Comparison of ENCODE assay signal across 8 cellular contexts in genomic region chr18:79988925-79989361, GRCh38. TPM values are rescaled to one million over a fixed set of nuclear protein-coding genes. Genes with fewer than 3 reads are reported as not detected.
A peak's percentile ranks its signal among the peaks of the same experiment; 100 is the strongest.
DNase-seq lines count a peak whose midpoint lies in the region; ATAC-seq, FAIRE-seq and TF ChIP-seq lines count a peak whose summit lies in the region.

No MANE protein-coding gene starts in this region.

- H3K27me3 ChIP-seq in KMS-11 (ENCODE audit: insufficient read depth, low read depth) = no peaks in the 10 kb centered on the region
- H3K27me3 ChIP-seq in GM12878 (replicated peaks in 1 of 2; ENCODE audit: control insufficient read depth in 2 of 2, insufficient read depth in 2 of 2, low read length in 1 of 2) = no peaks in the 10 kb centered on the region
- no peaks in the 10 kb centered on the region for H3K27me3 ChIP-seq in kidney epithelial cell (ENCODE audit: control insufficient read depth, insufficient read depth, low read length)
- no peaks in the 10 kb centered on the region for H3K27me3 ChIP-seq in stomach smooth muscle (ENCODE audit: control insufficient read depth in 1 of 2, insufficient read depth in 2 of 2, low read length in 2 of 2)

- peak overlapping the region; percentile 96 for H3K9ac ChIP-seq in KMS-11
- H3K9ac ChIP-seq in GM12878 (ENCODE audit: control insufficient read depth, insufficient read depth, low read length) = peak overlapping the region; percentile 93
- H3K9ac ChIP-seq in stomach smooth muscle (ENCODE audit: low read length in 2 of 2) = peak overlapping the region; percentile 89 to 91

- peaks cover 25% of the 10 kb centered on the region for H3K4me1 ChIP-seq in KMS-11 (ENCODE audit: low read depth, poor library complexity, severe bottlenecking)
- H3K4me1 ChIP-seq in GM12878 (ENCODE audit: control insufficient read depth, insufficient read depth, low read length) = no peaks in the 10 kb centered on the region
- peaks cover 14% of the 10 kb centered on the region for H3K4me1 ChIP-seq in stomach smooth muscle (ENCODE audit: control insufficient read depth, insufficient read depth, low read length)

- SMC1A ChIA-PET in GM12878 (lab: Charles Lee; ENCODE audit: uncharacterized antibody, unreplicated experiment) = interaction anchor here (1.0 kb wide), 1 partner anchor 46 kb away, joined by 3 read pairs; the partner anchor contains the start of gene RBFA

- POLR2A ChIA-PET in GM12878 (lab: Charles Lee) = interaction anchor here (0.8 to 1.5 kb wide), 4 partner anchors 12 to 122 kb away, joined by 3 to 6 read pairs (median 3); partner anchors contain the start of gene RBFA

- H3K9me3 ChIP-seq in GM12878 (replicated peaks; ENCODE audit: control insufficient read depth, insufficient read depth, low read length) (no peaks in the 10 kb centered on the region; the same call in 2 of the 3 replicates), stomach smooth muscle (ENCODE audit: control insufficient read depth in 2 of 2, low read length in 2 of 2) (no peaks in the 10 kb centered on the region)

- TF ChIP-seq EP300 in GM12878 (IDR thresholded peaks at IDR 0.05; ENCODE audit: borderline replicate concordance in 1 of 2, control insufficient read depth in 1 of 2, low read depth in 2 of 2, low read length in 2 of 2) = no peak

- TF ChIP-seq CTCF in C4-2B (conservative IDR thresholded peaks at IDR 0.05) = no peak
- no peak for TF ChIP-seq CTCF in KMS-11 (conservative IDR thresholded peaks at IDR 0.05; ENCODE audit: low read depth, low read length)
- no peak for TF ChIP-seq CTCF in GM12878 (IDR thresholded peaks at IDR 0.05 in 2 of 3, conservative IDR thresholded peaks at IDR 0.05 in 1 of 3; ENCODE audit: control insufficient read depth in 2 of 3, extremely low read depth in 1 of 3, insufficient read depth in 1 of 3, low read depth in 3 of 3, low read length in 3 of 3)
- no peak for TF ChIP-seq CTCF in kidney epithelial cell (IDR thresholded peaks at IDR 0.05; ENCODE audit: insufficient read depth, low read length, poor library complexity, severe bottlenecking)

- DNase-seq in GM12878 (ENCODE audit: low read depth, low spot score) (no peak), kidney epithelial cell (ENCODE audit: low read depth) (no peak)

- H3K4me3 ChIP-seq in KMS-11 (IDR thresholded peaks at IDR 0.05; ENCODE audit: insufficient read depth, low read depth, low read length) (peak overlapping the region; percentile 7), GM12878 (peak overlapping the region; percentile 72), kidney epithelial cell (ENCODE audit: low read depth, low read length) (peak overlapping the region; percentile 82), stomach smooth muscle (ENCODE audit: low read length in 2 of 2) (peak overlapping the region; percentile 98)

- in situ Hi-C loops in GM12878 (cut with MboI) = no loop called here

- TF ChIP-seq POLR2A in GM12878 (IDR thresholded peaks at IDR 0.05; ENCODE audit: low read depth, low read length) = no peak

- H2AFZ ChIP-seq in KMS-11 (ENCODE audit: low read depth) (peak overlapping the region; percentile 88), GM12878 (ENCODE audit: control insufficient read depth, low read depth, low read length) (peak overlapping the region; percentile 84)

- H3K4me2 ChIP-seq in KMS-11 (peak overlapping the region; percentile 41; the same call in 1 of the 2 replicates), GM12878 (ENCODE audit: control insufficient read depth, insufficient read depth) (peak overlapping the region; percentile 74)

- TSS peak; percentile 97 for BruUV-seq in GM12878 (replicated peaks; lab: Mats Ljungman, UMichigan)

- peaks cover 44% of the 10 kb centered on the region for H3K79me2 ChIP-seq in KMS-11 (ENCODE audit: insufficient read depth, low read depth)
- peaks cover 49% of the 10 kb centered on the region for H3K79me2 ChIP-seq in GM12878 (ENCODE audit: control insufficient read depth, insufficient read depth, low read length)

- H3K27ac ChIP-seq in C4-2B (peak overlapping the region; percentile 96), KMS-11 (peak overlapping the region; percentile 88), GM12878 (ENCODE audit: control insufficient read depth, insufficient read depth) (peak overlapping the region; percentile 85), stomach smooth muscle (ENCODE audit: low read length) (peak overlapping the region; percentile 93)

- CTCF ChIA-PET in GM12878 (lab: Yijun Ruan, JAX) = interaction anchor here (1.1 to 1.6 kb wide), 3 partner anchors 37 to 170 kb away, joined by 3 to 5 read pairs (median 4); no protein-coding TSS in a partner anchor

- H4K20me1 ChIP-seq in KMS-11 (ENCODE audit: insufficient read depth) = peaks cover 17% of the 10 kb centered on the region
- H4K20me1 ChIP-seq in GM12878 (ENCODE audit: control insufficient read depth, insufficient read depth) = peaks cover 2% of the 10 kb centered on the region; the same call in 1 of the 2 replicates

- WGBS in GM12878 (ENCODE audit: insufficient coverage, insufficient replicate concordance, low lambda C conversion rate, missing lambda C conversion rate) = 26% methylated on average over 15 of the region's 15 CpGs

- no peak for TF ChIP-seq RAD21 in GM12878 (IDR thresholded peaks at IDR 0.05; ENCODE audit: insufficient read depth, low read depth, low read length)

- FAIRE-seq in GM12878 (lab: Jason Lieb, UNC) = no peak

- RAD21 ChIA-PET in GM12878 (lab: Charles Lee; ENCODE audit: unreplicated experiment) = interaction anchor here (1.5 kb wide), 1 partner anchor 27 kb away, joined by 4 read pairs; no protein-coding TSS in a partner anchor

- H3K36me3 ChIP-seq in KMS-11 (ENCODE audit: insufficient read depth) = no peaks in the 10 kb centered on the region
- H3K36me3 ChIP-seq in GM12878 (ENCODE audit: control insufficient read depth in 2 of 2, insufficient read depth in 2 of 2, low read length in 1 of 2) = peaks cover 0 to 7% of the 10 kb centered on the region in 2 experiments; a peak in 3 of 4 replicates
- H3K36me3 ChIP-seq in kidney epithelial cell (ENCODE audit: control insufficient read depth, insufficient read depth, low read length) = no peaks in the 10 kb centered on the region
- peaks cover 0 to 5% of the 10 kb centered on the region in 2 donors for H3K36me3 ChIP-seq in stomach smooth muscle (ENCODE audit: control insufficient read depth in 2 of 2, insufficient read depth in 2 of 2, low read length in 2 of 2)

- intact Hi-C loops in GM12878 (cut with micrococcal nuclease; ENCODE audit: unreplicated experiment) = loop anchor here (2.0 to 10.0 kb wide), 6 partner anchors 37 to 307 kb away; partner anchors contain the start of genes KCNG2, RBFA and SLC66A2

- ATAC-seq in GM19035 (IDR thresholded peaks at IDR 0.05; ENCODE audit: unreplicated experiment) (peak; percentile 17), GM12878 (peak; percentile 9; the same call in 1 of the 3 replicates), HG02884 (IDR thresholded peaks at IDR 0.05; ENCODE audit: unreplicated experiment) (no peak), GM18520 (IDR thresholded peaks at IDR 0.05; ENCODE audit: unreplicated experiment) (no peak)

RNA-seq across cellular contexts. Expression of gene TXNL4A, which starts 0.6 kb away (rescaled TPM):
- 27.3 and 27.9 TPM in 2 replicates for total RNA-seq in GM12878 (2013; cell fraction: nucleolus; rRNA removed)
- total RNA-seq in GM12878 (2014; rRNA removed) = 84.5 and 91.4 TPM in 2 replicates
- total RNA-seq in GM12878 (2014; rRNA removed; fragmentation: Illumina TruSeq; extraction: Trizol) = 111 and 122 TPM in 2 replicates
- total RNA-seq in GM12878 (2021) = 178 and 181 TPM in 2 replicates
- polyA plus RNA-seq in GM12878 (2011; ENCODE audit: low read depth) = 87.5 TPM
- polyA plus RNA-seq in GM12878 (2011; rRNA removed) = 172 and 173 TPM in 2 replicates
- 148 and 157 TPM in 2 replicates for polyA plus RNA-seq in GM12878 (2011; cell fraction: cytosol; rRNA removed)
- 64.9 and 77.2 TPM in 2 replicates for polyA plus RNA-seq in GM12878 (2011; cell fraction: nucleus; rRNA removed)
- 106 and 119 TPM in 2 replicates for polyA plus RNA-seq in GM12878 (2012)
- 18.0 and 62.9 TPM in 2 replicates for polyA plus RNA-seq in GM12878 (2014; fragmentation: Illumina TruSeq; extraction: Trizol)
- 100 to 1,000 TPM in 1 of 2 experiments, 10 to 100 TPM in 1; 38.4 to 132 TPM for polyA plus RNA-seq in GM12878 (2014; fragmentation: Nextera tagmentation; extraction: Ambion mirVana)
- 125 and 127 TPM in 2 replicates for polyA plus RNA-seq in GM12878 (2014; rRNA removed)
- polyA plus RNA-seq in GM12878 (2016; fragmentation: Nextera tagmentation; extraction: Ambion mirVana) = 100 to 1,000 TPM; 307 to 329 TPM
- 45.5 and 46.6 TPM in 2 replicates for polyA minus RNA-seq in GM12878 (2011; rRNA and poly(A)+ RNA removed)
- 39.2 and 40.8 TPM in 2 replicates for polyA minus RNA-seq in GM12878 (2011; cell fraction: cytosol; rRNA and poly(A)+ RNA removed)
- polyA minus RNA-seq in GM12878 (2011; cell fraction: nucleus; rRNA and poly(A)+ RNA removed) = 9.4 and 17.8 TPM in 2 replicates
- total RNA-seq in kidney epithelial cell = 75.4 and 79.6 TPM in 2 replicates

RNA-seq across cellular contexts. Expression of gene HSBP1L1, which starts 24.5 kb away (rescaled TPM):
- 1.6 TPM in 1 of 2 replicates, not detected in the other for total RNA-seq in GM12878 (2013; cell fraction: nucleolus; rRNA removed)
- total RNA-seq in GM12878 (2014; rRNA removed) = 10.1 and 12.8 TPM in 2 replicates
- 6.7 TPM in 2 replicates for total RNA-seq in GM12878 (2014; rRNA removed; fragmentation: Illumina TruSeq; extraction: Trizol)
- 4.9 and 5.7 TPM in 2 replicates for total RNA-seq in GM12878 (2021)
- polyA plus RNA-seq in GM12878 (2011; ENCODE audit: low read depth) = 16.2 TPM
- polyA plus RNA-seq in GM12878 (2011; rRNA removed) = 0.14 TPM in 1 of 2 replicates, not detected in the other
- polyA plus RNA-seq in GM12878 (2011; cell fraction: cytosol; rRNA removed) = 0.12 and 0.20 TPM in 2 replicates
- polyA plus RNA-seq in GM12878 (2011; cell fraction: nucleus; rRNA removed) = 0.10 and 0.13 TPM in 2 replicates
- 16.8 and 20.4 TPM in 2 replicates for polyA plus RNA-seq in GM12878 (2012)
- 7.0 and 7.7 TPM in 2 replicates for polyA plus RNA-seq in GM12878 (2014; fragmentation: Illumina TruSeq; extraction: Trizol)
- polyA plus RNA-seq in GM12878 (2014; fragmentation: Nextera tagmentation; extraction: Ambion mirVana) = 1 to 10 TPM in 1 of 2 experiments, under 1 TPM in 1; 0.97 to 2.1 TPM
- polyA plus RNA-seq in GM12878 (2014; rRNA removed) = 13.4 and 14.0 TPM in 2 replicates
- 1 to 10 TPM; 6.9 to 9.1 TPM for polyA plus RNA-seq in GM12878 (2016; fragmentation: Nextera tagmentation; extraction: Ambion mirVana)
- polyA minus RNA-seq in GM12878 (2011; rRNA and poly(A)+ RNA removed) = not detected in 2 replicates
- not detected in 2 replicates for polyA minus RNA-seq in GM12878 (2011; cell fraction: cytosol; rRNA and poly(A)+ RNA removed)
- polyA minus RNA-seq in GM12878 (2011; cell fraction: nucleus; rRNA and poly(A)+ RNA removed) = 0.60 TPM in 1 of 2 replicates, not detected in the other
- total RNA-seq in kidney epithelial cell = 26.4 and 29.3 TPM in 2 replicates

RNA-seq across cellular contexts. Expression of gene SLC66A2, which starts 37.5 kb away (rescaled TPM):
- total RNA-seq in GM12878 (2013; cell fraction: nucleolus; rRNA removed) = 51.8 and 53.7 TPM in 2 replicates
- 36.7 and 40.2 TPM in 2 replicates for total RNA-seq in GM12878 (2014; rRNA removed)
- 12.3 TPM in 2 replicates for total RNA-seq in GM12878 (2014; rRNA removed; fragmentation: Illumina TruSeq; extraction: Trizol)
- total RNA-seq in GM12878 (2021) = 41.0 and 42.5 TPM in 2 replicates
- 9.6 TPM for polyA plus RNA-seq in GM12878 (2011; ENCODE audit: low read depth)
- 9.4 and 17.3 TPM in 2 replicates for polyA plus RNA-seq in GM12878 (2011; rRNA removed)
- polyA plus RNA-seq in GM12878 (2011; cell fraction: cytosol; rRNA removed) = 36.4 and 51.0 TPM in 2 replicates
- 60.7 and 67.9 TPM in 2 replicates for polyA plus RNA-seq in GM12878 (2011; cell fraction: nucleus; rRNA removed)
- polyA plus RNA-seq in GM12878 (2012) = 30.5 and 32.0 TPM in 2 replicates
- polyA plus RNA-seq in GM12878 (2014; fragmentation: Illumina TruSeq; extraction: Trizol) = 1.2 and 5.9 TPM in 2 replicates
- 1 to 10 TPM in 1 of 2 experiments, under 1 TPM in 1; 0.69 to 2.7 TPM for polyA plus RNA-seq in GM12878 (2014; fragmentation: Nextera tagmentation; extraction: Ambion mirVana)
- 42.5 and 44.3 TPM in 2 replicates for polyA plus RNA-seq in GM12878 (2014; rRNA removed)
- 10 to 100 TPM in 1 of 2 experiments, 1 to 10 TPM in 1; 3.6 to 23.1 TPM for polyA plus RNA-seq in GM12878 (2016; fragmentation: Nextera tagmentation; extraction: Ambion mirVana)
- polyA minus RNA-seq in GM12878 (2011; rRNA and poly(A)+ RNA removed) = 16.0 and 36.0 TPM in 2 replicates
- 8.4 and 17.6 TPM in 2 replicates for polyA minus RNA-seq in GM12878 (2011; cell fraction: cytosol; rRNA and poly(A)+ RNA removed)
- polyA minus RNA-seq in GM12878 (2011; cell fraction: nucleus; rRNA and poly(A)+ RNA removed) = 17.9 and 22.3 TPM in 2 replicates
- 30.5 and 36.3 TPM in 2 replicates for total RNA-seq in kidney epithelial cell

RNA-seq across cellular contexts. Expression of gene RBFA, which starts 45.3 kb away (rescaled TPM):
- 72.0 and 72.3 TPM in 2 replicates for total RNA-seq in GM12878 (2013; cell fraction: nucleolus; rRNA removed)
- total RNA-seq in GM12878 (2014; rRNA removed) (56.0 and 59.3 TPM in 2 replicates), GM12878 (2014; rRNA removed; fragmentation: Illumina TruSeq; extraction: Trizol) (33.3 and 36.8 TPM in 2 replicates), GM12878 (2021) (38.7 and 41.2 TPM in 2 replicates), kidney epithelial cell (30.6 and 33.0 TPM in 2 replicates)
- 22.8 TPM for polyA plus RNA-seq in GM12878 (2011; ENCODE audit: low read depth)
- polyA plus RNA-seq in GM12878 (2011; rRNA removed) (25.5 and 37.0 TPM in 2 replicates), GM12878 (2014; fragmentation: Illumina TruSeq; extraction: Trizol) (25.7 and 39.1 TPM in 2 replicates), GM12878 (2014; fragmentation: Nextera tagmentation; extraction: Ambion mirVana) (1 to 10 TPM; 7.2 to 9.1 TPM), GM12878 (2014; rRNA removed) (44.8 and 47.4 TPM in 2 replicates), GM12878 (2016; fragmentation: Nextera tagmentation; extraction: Ambion mirVana) (10 to 100 TPM; 37.2 to 38.3 TPM)
- 34.9 TPM in 2 replicates for polyA plus RNA-seq in GM12878 (2011; cell fraction: cytosol; rRNA removed)
- 46.3 and 49.5 TPM in 2 replicates for polyA plus RNA-seq in GM12878 (2011; cell fraction: nucleus; rRNA removed)
- polyA plus RNA-seq in GM12878 (2012) = 24.1 and 28.4 TPM in 2 replicates
- 21.6 and 25.1 TPM in 2 replicates for polyA minus RNA-seq in GM12878 (2011; rRNA and poly(A)+ RNA removed)
- 7.3 and 8.6 TPM in 2 replicates for polyA minus RNA-seq in GM12878 (2011; cell fraction: cytosol; rRNA and poly(A)+ RNA removed)
- polyA minus RNA-seq in GM12878 (2011; cell fraction: nucleus; rRNA and poly(A)+ RNA removed) = 26.8 and 44.3 TPM in 2 replicates

Comparison
In these comparisons a context has a peak if more than half of its experiments do, and no peak if none do; other contexts are left out.
1. ATAC-seq: peak in GM19035 (single experiment) and GM12878 (single experiment); none in HG02884 (single experiment) and GM18520 (single experiment).
2. H3K4me3 ChIP-seq: peak in every context shown above with its lines; median percentile 98 in stomach smooth muscle; 82 in kidney epithelial cell; 72 in GM12878; 7 in KMS-11.
3. Peak in every context shown above with its lines, with median percentiles within 50 percentile points of each other: H3K27ac ChIP-seq and H3K9ac ChIP-seq.